Comparison of ENCODE assay signal across 17 cellular contexts in the genomic region with DNA sequence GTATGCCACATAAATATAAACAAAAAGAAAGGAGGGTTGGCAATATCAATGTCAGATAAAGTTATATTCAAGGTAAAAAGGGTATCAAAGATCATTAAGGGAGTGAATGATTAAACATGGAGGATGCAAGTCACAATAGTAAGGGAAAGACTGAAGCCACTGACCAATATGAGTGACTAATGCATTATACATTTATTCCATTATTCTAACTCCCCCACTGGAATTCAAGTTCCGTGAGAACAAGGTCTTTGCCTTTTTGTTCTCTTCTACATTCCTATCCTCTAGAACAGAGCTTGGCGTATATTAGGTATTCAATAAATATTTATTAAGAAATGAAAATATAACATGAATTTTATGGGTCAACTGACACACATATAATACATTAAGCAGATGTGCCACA.
DNase-seq lines count a peak whose midpoint lies in the region; ATAC-seq and TF ChIP-seq lines count a peak whose summit lies in the region.
"Had no signal": no experiment of that assay in that cellular context is flagged by ENCODE, and none has a peak within 500 bp of the region (broad histone marks: within the 10 kb centered on the region; RNA-seq: fewer than 3 reads in every experiment).

No MANE protein-coding gene starts in this region.

- TF ChIP-seq CTCF in brain microvascular endothelial cell (IDR thresholded peaks at IDR 0.05; ENCODE audit: low read depth, low read length, missing control alignments) = no peak
- TF ChIP-seq CTCF in nephron progenitor cell (IDR thresholded peaks at IDR 0.05) = no peak

- H3K27ac Mint-ChIP-seq in nephron progenitor cell = no peak overlapping the region
- H3K27ac Mint-ChIP-seq: activated naive CD8-positive, alpha-beta T cell treated with anti-CD3 and anti-CD28 coated beads, Interleukin-2, amount 10 ng/mL, durations not matched to agents 7 days and 5 days had no signal

- H3K4me1 Mint-ChIP-seq in nephron progenitor cell = peaks cover 7% of the 10 kb centered on the region

- H3K79me2 ChIP-seq in ACC112 (ENCODE audit: control insufficient read depth, insufficient read depth, low read length, unreplicated experiment) = peaks cover 67% of the 10 kb centered on the region

- in situ Hi-C loops in brain microvascular endothelial cell (cut with HindIII; ENCODE audit: low pct_ligation_motif_present, low sequenced_read_pairs) = no loop called here

- DNase-seq in HS-5 (ENCODE audit: low read depth) (peak; percentile 24), brain microvascular endothelial cell (peak; percentile 68), iris pigment epithelial cell (ENCODE audit: low read depth) (peak; percentile 87), nephron progenitor cell (no peak)
- no peak for DNase-seq in activated CD4-positive, CD25-positive, alpha-beta regulatory T cell treated with anti-CD3 and anti-CD28 coated beads, Interleukin-2, amount 50 U/mL, for 72 hours
- no peak for DNase-seq in stimulated activated naive CD4-positive, alpha-beta T cell (lab: John Stamatoyannopoulos, UW)
- DNase-seq: activated CD8-positive, alpha-beta memory T cell treated with anti-CD3 and anti-CD28 coated beads, Interleukin-2, amount 50 U/mL, for 4 hours; activated naive CD8-positive, alpha-beta T cell treated with anti-CD3 and anti-CD28 coated beads, Interleukin-2, amount 10 ng/mL, durations not matched to agents 7 days and 5 days; DMS53; NCI-H187; NCI-H774; SIG-M5 had no signal

- peaks cover 46% of the 10 kb centered on the region for H3K36me3 Mint-ChIP-seq in nephron progenitor cell (ENCODE audit: low read depth)

- peaks cover 3% of the 10 kb centered on the region for H3K27me3 Mint-ChIP-seq in nephron progenitor cell (ENCODE audit: low read depth, poor library complexity)
- H3K27me3 Mint-ChIP-seq: activated naive CD8-positive, alpha-beta T cell treated with anti-CD3 and anti-CD28 coated beads, Interleukin-2, amount 10 ng/mL, durations not matched to agents 7 days and 5 days had no signal

- peaks cover 22% of the 10 kb centered on the region for H3K4me1 ChIP-seq in ACC112 (ENCODE audit: control insufficient read depth, insufficient read depth, low read length, unreplicated experiment)

- no peaks in the 10 kb centered on the region for H3K9me3 Mint-ChIP-seq in nephron progenitor cell
- H3K9me3 Mint-ChIP-seq: activated naive CD8-positive, alpha-beta T cell treated with anti-CD3 and anti-CD28 coated beads, Interleukin-2, amount 10 ng/mL, durations not matched to agents 7 days and 5 days had no signal

- H2AFZ ChIP-seq in ACC112 (ENCODE audit: low read length, unreplicated experiment) = no peak overlapping the region

- H3K27ac ChIP-seq in ACC112 (ENCODE audit: low read depth, low read length) (peak overlapping the region; percentile 95), brain microvascular endothelial cell (peak overlapping the region; percentile 97)
- H3K27ac ChIP-seq: neutrophil, vagina had no signal

- no peak for ATAC-seq in GM21423 (IDR thresholded peaks at IDR 0.05; ENCODE audit: unreplicated experiment)

- H3K4me3 ChIP-seq in ACC112 (ENCODE audit: low read depth, low read length) (peak overlapping the region; percentile 38; the same call in 1 of the 2 replicates), brain microvascular endothelial cell (ENCODE audit: low read depth, low read length) (no peak overlapping the region)
- H3K4me3 ChIP-seq: lung, vagina had no signal

- H3K4me3 Mint-ChIP-seq in nephron progenitor cell = no peak overlapping the region
- H3K4me3 Mint-ChIP-seq: activated naive CD8-positive, alpha-beta T cell treated with anti-CD3 and anti-CD28 coated beads, Interleukin-2, amount 10 ng/mL, durations not matched to agents 7 days and 5 days had no signal

- H3K27me3 ChIP-seq in ACC112 (ENCODE audit: insufficient read depth, low read length) (no peaks in the 10 kb centered on the region), brain microvascular endothelial cell (replicated peaks) (no peaks in the 10 kb centered on the region)
- H3K27me3 ChIP-seq: neutrophil, vagina had no signal

- peaks cover 43% of the 10 kb centered on the region for H3K36me3 ChIP-seq in ACC112 (ENCODE audit: insufficient read depth, low read length)
- peaks cover 7% of the 10 kb centered on the region for H3K36me3 ChIP-seq in brain microvascular endothelial cell (replicated peaks)
- H3K36me3 ChIP-seq: neutrophil had no signal

Comparison
In these comparisons a context has a peak if more than half of its experiments do, and no peak if none do; other contexts are left out.
1. DNase-seq: peak in HS-5 (single experiment), brain microvascular endothelial cell (single experiment) and iris pigment epithelial cell (single experiment); none in activated CD4-positive, CD25-positive, alpha-beta regulatory T cell treated with anti-CD3 and anti-CD28 coated beads, Interleukin-2, amount 50 U/mL, for 72 hours (single experiment), nephron progenitor cell (single experiment) and stimulated activated naive CD4-positive, alpha-beta T cell (0 of 6).